6 cellular contexts compared by ENCODE assay signal in genomic region chr19:14023404-14024235, GRCh38. TPM values are rescaled to one million over a fixed set of nuclear protein-coding genes. Genes with fewer than 3 reads are reported as not detected.
A peak's percentile ranks its signal among the peaks of the same experiment; 100 is the strongest.
DNase-seq lines count a peak whose midpoint lies in the region; TF ChIP-seq lines count a peak whose summit lies in the region.

No MANE protein-coding gene starts in this region.

- H3K9me3 ChIP-seq in liver (ENCODE audit: control insufficient read depth in 4 of 4, low read length in 3 of 4) = no peaks in the 10 kb centered on the region

- peaks cover 5% of the 10 kb centered on the region for H3K4me1 Mint-ChIP-seq in activated naive CD8-positive, alpha-beta T cell (ENCODE audit: low read depth)
- H3K4me1 Mint-ChIP-seq in activated naive CD8-positive, alpha-beta T cell treated with anti-CD3 and anti-CD28 coated beads for 36 hours = peaks cover 8% of the 10 kb centered on the region

- peak overlapping the region in 1 of 2 donors; percentile 9 for H3K27ac ChIP-seq in liver (ENCODE audit: low read depth in 1 of 2, low read length in 2 of 2)

- H3K9ac ChIP-seq in liver (ENCODE audit: low read depth in 1 of 2, low read length in 2 of 2) = no peak overlapping the region

- H3K27me3 ChIP-seq in liver (ENCODE audit: control insufficient read depth in 4 of 4, insufficient read depth in 4 of 4, low read length in 3 of 4) = no peaks in the 10 kb centered on the region

- TF ChIP-seq RAD21 in liver (IDR thresholded peaks at IDR 0.05) = peak; percentile 51 to 60

- H3K36me3 ChIP-seq in liver (ENCODE audit: control insufficient read depth in 4 of 4, insufficient read depth in 3 of 4, low read depth in 1 of 4, low read length in 3 of 4) = no peaks in the 10 kb centered on the region

- H3K4me3 Mint-ChIP-seq in activated naive CD8-positive, alpha-beta T cell = no peak overlapping the region
- no peak overlapping the region for H3K4me3 Mint-ChIP-seq in activated naive CD8-positive, alpha-beta T cell treated with anti-CD3 and anti-CD28 coated beads for 36 hours

- WGBS in liver = 53% methylated on average over 9 of the region's 9 CpGs

- H3K27me3 Mint-ChIP-seq in activated naive CD8-positive, alpha-beta T cell = no peaks in the 10 kb centered on the region
- H3K27me3 Mint-ChIP-seq in activated naive CD8-positive, alpha-beta T cell treated with anti-CD3 and anti-CD28 coated beads for 36 hours = no peaks in the 10 kb centered on the region

- TF ChIP-seq CTCF in liver (IDR thresholded peaks at IDR 0.05; ENCODE audit: low read depth, low read length, missing input control) = peak; percentile 42
- TF ChIP-seq CTCF in GM10266 (IDR thresholded peaks at IDR 0.05; ENCODE audit: control insufficient read depth, insufficient read depth, low read depth, missing control alignments) = no peak

- H3K27ac Mint-ChIP-seq in activated naive CD8-positive, alpha-beta T cell = peak overlapping the region; percentile 51
- H3K27ac Mint-ChIP-seq in activated naive CD8-positive, alpha-beta T cell treated with anti-CD3 and anti-CD28 coated beads for 36 hours = no peak overlapping the region

- no peak for DNase-seq in activated naive CD8-positive, alpha-beta T cell treated with anti-CD3 and anti-CD28 coated beads for 36 hours
- peak; percentile 71 for DNase-seq in UCSD-AML1 (lab: John Stamatoyannopoulos, UW; ENCODE audit: unreplicated experiment)
- no peak for DNase-seq in T1000 (lab: John Stamatoyannopoulos, UW)
- DNase-seq in GM10266 (ENCODE audit: extremely low spot score) = no peak

- no peaks in the 10 kb centered on the region for H3K9me3 Mint-ChIP-seq in activated naive CD8-positive, alpha-beta T cell (ENCODE audit: low read depth)
- H3K9me3 Mint-ChIP-seq in activated naive CD8-positive, alpha-beta T cell treated with anti-CD3 and anti-CD28 coated beads for 36 hours = no peaks in the 10 kb centered on the region

- H3K36me3 Mint-ChIP-seq in activated naive CD8-positive, alpha-beta T cell = no peaks in the 10 kb centered on the region
- H3K36me3 Mint-ChIP-seq in activated naive CD8-positive, alpha-beta T cell treated with anti-CD3 and anti-CD28 coated beads for 36 hours = no peaks in the 10 kb centered on the region

- H3K4me1 ChIP-seq in liver (ENCODE audit: control insufficient read depth in 4 of 4, insufficient read depth in 4 of 4, low read length in 3 of 4) = peaks cover 0 to 2% (median 0%) of the 10 kb centered on the region in 4 donors

- H3K4me3 ChIP-seq in liver (ENCODE audit: low read depth in 1 of 3, low read length in 3 of 3) = no peak overlapping the region

TF ChIP-seq in liver, 16 proteins besides CTCF, POLR2A, EP300 and RAD21:
- TF ChIP-seq ZBTB33 (IDR thresholded peaks at IDR 0.05) (no peak), GABPA (IDR thresholded peaks at IDR 0.05 in 1 of 2, conservative IDR thresholded peaks at IDR 0.05 in 1 of 2) (peak; percentile 14 to 54), YY1 (IDR thresholded peaks at IDR 0.05) (peak; percentile 14), RXRA (IDR thresholded peaks at IDR 0.05) (peak; percentile 42 to 43), FOXA1 (IDR thresholded peaks at IDR 0.05) (no peak), FOXA2 (IDR thresholded peaks at IDR 0.05) (no peak), JUND (IDR thresholded peaks at IDR 0.05) (no peak), HNF4G (IDR thresholded peaks at IDR 0.05) (no peak), REST (IDR thresholded peaks at IDR 0.05) (no peak), HNF4A (conservative IDR thresholded peaks at IDR 0.05) (peak in 1 of 2 donors; percentile 22), EGR1 (IDR thresholded peaks at IDR 0.05; ENCODE audit: low read depth in 2 of 2) (no peak), NR2F2 (IDR thresholded peaks at IDR 0.05) (peak; percentile 99), TAF1 (conservative IDR thresholded peaks at IDR 0.05) (no peak), ATF3 (IDR thresholded peaks at IDR 0.05) (no peak), MAX (IDR thresholded peaks at IDR 0.05) (no peak), SP1 (IDR thresholded peaks at IDR 0.05) (peak; percentile 47)
TF ChIP-seq in liver: peak in this region for 6.

RNA-seq across cellular contexts. Expression of gene RLN3, which starts 4.3 kb away (rescaled TPM):
- total RNA-seq in activated naive CD8-positive, alpha-beta T cell treated with anti-CD3 and anti-CD28 coated beads for 36 hours = not detected
- total RNA-seq in liver = not detected
- polyA plus RNA-seq in liver = not detected

RNA-seq across cellular contexts. Expression of gene IL27RA, which starts 7.9 kb away (rescaled TPM):
- 10 to 100 TPM; 48.2 to 48.5 TPM for total RNA-seq in activated naive CD8-positive, alpha-beta T cell treated with anti-CD3 and anti-CD28 coated beads for 36 hours
- 1 to 10 TPM; 1.9 to 2.8 TPM for total RNA-seq in liver
- 1 to 10 TPM; 1.0 to 1.2 TPM for polyA plus RNA-seq in liver

RNA-seq across cellular contexts. Expression of gene RFX1, which starts 17.5 kb away (rescaled TPM):
- 10 to 100 TPM in 1 of 2 experiments, 1 to 10 TPM in 1; 9.9 to 11.4 TPM for total RNA-seq in activated naive CD8-positive, alpha-beta T cell treated with anti-CD3 and anti-CD28 coated beads for 36 hours
- 1 to 10 TPM; 3.7 to 5.6 TPM for total RNA-seq in liver
- polyA plus RNA-seq in liver = 1 to 10 TPM; 1.8 to 3.3 TPM

RNA-seq across cellular contexts. Expression of gene PALM3, which starts 38.3 kb away (rescaled TPM):
- total RNA-seq in activated naive CD8-positive, alpha-beta T cell treated with anti-CD3 and anti-CD28 coated beads for 36 hours = not detected
- total RNA-seq in liver = 1 to 10 TPM; 1.4 to 6.6 TPM
- 10 to 100 TPM in 1 of 2 donors, 1 to 10 TPM in 1; 5.3 to 17.9 TPM for polyA plus RNA-seq in liver

RNA-seq across cellular contexts. Expression of gene MISP3, which starts 49.0 kb away (rescaled TPM):
- total RNA-seq in activated naive CD8-positive, alpha-beta T cell treated with anti-CD3 and anti-CD28 coated beads for 36 hours = under 1 TPM; 0.20 to 0.31 TPM
- 1 to 10 TPM in 1 of 2 donors, under 1 TPM in 1; 0.28 to 3.8 TPM for total RNA-seq in liver
- 1 to 10 TPM; 1.8 to 3.9 TPM for polyA plus RNA-seq in liver

Comparison
In these comparisons a context has a peak if more than half of its experiments do, and no peak if none do; other contexts are left out.
1. RNA of gene IL27RA, which starts 7.9 kb away (total RNA-seq): 48.2 to 48.5 TPM in activated naive CD8-positive, alpha-beta T cell treated with anti-CD3 and anti-CD28 coated beads for 36 hours; 1.9 to 2.8 TPM in liver; every median in the first group is over 10 times any median in the second.